Comparison of ENCODE assay signal across 19 cellular contexts in genomic region chr5:172745836-172746235, GRCh38.
"Had no signal": no experiment of that assay in that cellular context is flagged by ENCODE, and none has a peak within 500 bp of the region (broad histone marks: within the 10 kb centered on the region; RNA-seq: fewer than 3 reads in every experiment).

No MANE protein-coding gene starts in this region.

- H3K9ac ChIP-seq: parathyroid adenoma had no signal

- DNase-seq: activated CD4-positive, alpha-beta T cell treated with anti-CD3 and anti-CD28 coated beads, Interleukin-2, amount 50 U/mL, for 4 hours; activated CD8-positive, alpha-beta memory T cell treated with anti-CD3 and anti-CD28 coated beads for 24 hours; activated CD8-positive, alpha-beta memory T cell treated with anti-CD3 and anti-CD28 coated beads, Interleukin-2, amount 50 U/mL, for 4 hours; activated T-cell treated with anti-CD3 and anti-CD28 coated beads, Interleukin-2, amount 50 U/mL, for 24 hours; colonic mucosa; dorsolateral prefrontal cortex; effector memory CD8-positive, alpha-beta T cell; hypothalamus; mesenchymal stem cell; naive B cell; nucleus accumbens; stimulated activated CD4-positive, alpha-beta T cell treated with anti-CD3 and anti-CD28 coated beads, Interleukin-2, amount 100 ng/mL, for 48 hours; stimulated activated CD8-positive, alpha-beta memory T cell treated with anti-CD3 and anti-CD28 coated beads, Interleukin-4, amount 100 ng/mL, for 48 hours; stimulated activated naive CD4-positive, alpha-beta T cell; T1000 had no signal

- H3K27ac ChIP-seq: colonic mucosa, dorsolateral prefrontal cortex, parathyroid adenoma had no signal

- H3K4me1 ChIP-seq: parathyroid adenoma had no signal

- H3K79me2 ChIP-seq: parathyroid adenoma had no signal

- H3K27me3 ChIP-seq: colonic mucosa, dorsolateral prefrontal cortex had no signal

- H3K36me3 ChIP-seq: colonic mucosa had no signal

- H3K9me3 ChIP-seq: colonic mucosa had no signal

- ATAC-seq: activated naive CD4-positive, alpha-beta T cell treated with anti-CD3 and anti-CD28 coated beads, Interleukin-2, amount 50 U/mL, for 72 hours; activated T-helper 17 cell treated with anti-CD3 and anti-CD28 coated beads, Interleukin-2, amount 50 U/mL, for 72 hours; effector memory CD8-positive, alpha-beta T cell; WTC11 had no signal

- H3K4me3 ChIP-seq: colonic mucosa, dorsolateral prefrontal cortex had no signal

- H2AFZ ChIP-seq: parathyroid adenoma had no signal
